11 cellular contexts compared by ENCODE assay signal in the genomic region with DNA sequence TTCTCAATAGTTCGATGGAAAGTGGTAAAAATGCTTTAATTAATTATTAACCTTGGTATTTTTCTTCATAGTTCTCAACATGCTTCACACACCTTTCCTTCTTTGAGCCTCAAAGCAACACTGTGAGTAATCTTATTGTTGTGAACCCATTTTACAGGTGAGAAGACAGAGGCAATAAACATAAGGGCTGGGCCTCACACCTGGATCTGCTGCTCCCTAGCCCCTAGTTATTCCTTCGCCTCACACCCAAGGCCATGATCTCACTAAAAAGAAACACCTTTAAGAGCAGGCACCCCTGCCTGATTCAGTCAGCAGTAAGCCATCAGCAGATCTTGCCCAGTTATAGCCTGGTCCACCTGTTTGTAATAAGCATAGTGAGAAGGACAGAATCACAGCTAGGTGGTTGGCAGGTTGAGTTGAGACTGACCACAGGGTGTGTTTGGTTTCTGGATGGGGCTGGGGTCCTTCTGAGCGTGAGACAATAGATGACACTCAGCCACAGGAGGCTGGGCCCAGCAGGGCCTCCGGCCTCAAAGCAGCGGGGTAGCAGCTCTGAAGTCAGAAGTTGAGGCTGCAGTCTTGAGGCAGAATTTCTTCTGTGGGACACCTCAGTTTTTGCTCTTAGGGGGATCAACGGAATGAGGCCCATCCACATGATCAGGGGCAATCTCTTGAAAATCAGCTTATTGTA.
DNase-seq lines count a peak whose midpoint lies in the region; ATAC-seq and TF ChIP-seq lines count a peak whose summit lies in the region.
"Had no signal": no experiment of that assay in that cellular context is flagged by ENCODE, and none has a peak within 500 bp of the region (broad histone marks: within the 10 kb centered on the region; RNA-seq: fewer than 3 reads in every experiment).

No MANE protein-coding gene starts in this region.

- H3K9me3 ChIP-seq in OCI-LY7 (ENCODE audit: low read length) (no peaks in the 10 kb centered on the region), right lobe of liver (no peaks in the 10 kb centered on the region), stomach (no peaks in the 10 kb centered on the region)
- H3K9me3 ChIP-seq: SJCRH30 had no signal

- peak overlapping the region; percentile 53; the same call in 1 of the 2 replicates for H2AFZ ChIP-seq in OCI-LY7 (ENCODE audit: low read length)

- POLR2A ChIA-PET in OCI-LY7 (lab: Charles Lee), result interaction anchor here (0.7 kb wide), 1 partner anchor 532 kb away, joined by 3 read pairs; no protein-coding TSS in a partner anchor

- CTCF ChIA-PET in OCI-LY7 (lab: Charles Lee; ENCODE audit: unreplicated experiment), result no interaction called here

- no peak overlapping the region for H3K4me2 ChIP-seq in OCI-LY7 (ENCODE audit: low read length)

- no peaks in the 10 kb centered on the region for H3K36me3 ChIP-seq in OCI-LY7 (ENCODE audit: insufficient read depth, low read length)
- H3K36me3 ChIP-seq in right lobe of liver, result no peaks in the 10 kb centered on the region
- no peaks in the 10 kb centered on the region for H3K36me3 ChIP-seq in stomach
- H3K36me3 ChIP-seq: SJCRH30 had no signal

- no peaks in the 10 kb centered on the region for H3K27me3 ChIP-seq in right lobe of liver
- no peaks in the 10 kb centered on the region for H3K27me3 ChIP-seq in stomach
- H3K27me3 ChIP-seq: SJCRH30 had no signal

- ATAC-seq in right lobe of liver (no peak), HG03097 (IDR thresholded peaks at IDR 0.05; ENCODE audit: low FRiP score, unreplicated experiment) (no peak), HG02798 (IDR thresholded peaks at IDR 0.05; ENCODE audit: poor library complexity, unreplicated experiment) (no peak)

- intact Hi-C loops in OCI-LY7 (cut with micrococcal nuclease; ENCODE audit: unreplicated experiment), result no loop called here
- intact Hi-C loops in right lobe of liver (cut with DNase I), result no loop called here
- intact Hi-C loops in stomach (cut with DNase I; ENCODE audit: low total_unique reads), result no loop called here

- H3K4me3 ChIP-seq in OCI-LY7 (ENCODE audit: low read depth, low read length, poor library complexity, severe bottlenecking), result no peak overlapping the region
- no peak overlapping the region for H3K4me3 ChIP-seq in right lobe of liver
- H3K4me3 ChIP-seq in stomach, result no peak overlapping the region

- H3K9me2 ChIP-seq in OCI-LY7 (ENCODE audit: insufficient read depth, low read length), result no peaks in the 10 kb centered on the region

- H3K4me1 ChIP-seq in OCI-LY7 (ENCODE audit: insufficient read depth, low read length, poor library complexity, severe bottlenecking), result peaks cover 6% of the 10 kb centered on the region
- H3K4me1 ChIP-seq in right lobe of liver, result peaks cover 0 to 35% (median 16%) of the 10 kb centered on the region in 4 donors
- peaks cover 19 to 36% (median 24%) of the 10 kb centered on the region in 4 donors for H3K4me1 ChIP-seq in stomach

- 63% methylated on average over 2 of the region's 6 CpGs for WGBS in right lobe of liver (ENCODE audit: insufficient coverage, low coverage, low lambda C conversion rate, missing lambda C conversion rate)
- 89 to 93% (median 90%) methylated on average over 4 to 6 of the region's 6 CpGs for WGBS in stomach, 5 donors

- H4K20me1 ChIP-seq in OCI-LY7 (ENCODE audit: insufficient read depth, low read length), result no peaks in the 10 kb centered on the region

- no peaks in the 10 kb centered on the region for H3K79me2 ChIP-seq in OCI-LY7 (ENCODE audit: insufficient read depth, low read depth, low read length)

- no peak overlapping the region for H3K27ac ChIP-seq in OCI-LY7 (ENCODE audit: low read depth, low read length, poor library complexity, severe bottlenecking)
- peak overlapping the region; percentile 49 to 66 (median 56) for H3K27ac ChIP-seq in right lobe of liver
- H3K27ac ChIP-seq in stomach, result peak overlapping the region in 4 of 5 donors; percentile 19 to 58 (median 50)

- DNase-seq in activated CD8-positive, alpha-beta memory T cell treated with anti-CD3 and anti-CD28 coated beads, Interleukin-2, amount 50 U/mL, for 48 hours, result peak; percentile 26
- no peak for DNase-seq in activated CD8-positive, alpha-beta memory T cell treated with anti-CD3 and anti-CD28 coated beads for 24 hours
- DNase-seq in OCI-LY7 (ENCODE audit: low spot score), result no peak
- DNase-seq in right lobe of liver, result no peak
- no peak for DNase-seq in stomach
- DNase-seq in NCI-H748 treated with DMSO at 0.1 percent for 48 hours (lab: John Stamatoyannopoulos, UW), result no peak
- DNase-seq: effector CD8-positive, alpha-beta T cell; NCI-H1092 treated with DMSO at 0.1 percent for 48 hours had no signal

- TF ChIP-seq CTCF in OCI-LY7 (conservative IDR thresholded peaks at IDR 0.05; ENCODE audit: low read length) (no peak), right lobe of liver (IDR thresholded peaks at IDR 0.05) (no peak), stomach (IDR thresholded peaks at IDR 0.05) (no peak)

- TF ChIP-seq EP300 in stomach (IDR thresholded peaks at IDR 0.05), result no peak

- no TSS peak for BruUV-seq in OCI-LY7 (replicated peaks; lab: Mats Ljungman, UMichigan)

- no peak for TF ChIP-seq POLR2A in right lobe of liver (IDR thresholded peaks at IDR 0.05)
- no peak for TF ChIP-seq POLR2A in stomach (IDR thresholded peaks at IDR 0.05)
